Comparison of ENCODE assay signal across 17 cellular contexts in the genomic region with DNA sequence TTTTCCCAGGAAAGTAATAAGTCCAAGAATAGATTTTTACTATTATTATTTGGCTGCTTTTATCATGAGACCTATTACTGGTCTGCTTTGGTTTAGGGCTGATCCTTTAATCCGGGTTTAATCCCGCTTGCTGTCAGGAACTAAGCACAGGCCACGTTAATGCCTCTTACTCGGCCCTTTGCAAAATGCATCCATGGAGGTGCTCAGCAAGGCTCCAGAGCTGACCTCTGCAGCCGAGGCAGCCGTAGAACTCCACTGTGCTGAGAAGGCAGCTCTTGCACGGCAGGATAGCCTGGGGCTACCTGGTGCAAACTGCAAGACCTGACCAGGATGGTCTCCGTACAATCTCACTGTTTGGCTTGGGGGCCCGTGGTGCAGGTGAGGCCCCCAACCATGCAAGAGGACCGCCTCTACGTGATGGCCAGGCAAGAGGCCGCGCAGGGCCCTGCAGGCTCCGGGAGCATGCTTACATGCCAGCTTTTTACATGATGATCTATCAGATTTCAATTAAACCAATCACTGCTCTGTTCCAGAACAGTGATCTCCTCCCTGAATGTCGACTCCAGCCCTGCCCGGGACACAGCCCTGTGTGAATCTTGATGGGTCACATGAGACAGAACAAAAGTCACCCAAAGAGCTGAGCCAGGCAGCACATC. TPM values are rescaled to one million over a fixed set of nuclear protein-coding genes. Genes with fewer than 3 reads are reported as not detected.
"Had no signal": no experiment of that assay in that cellular context is flagged by ENCODE, and none has a peak within 500 bp of the region (broad histone marks: within the 10 kb centered on the region; RNA-seq: fewer than 3 reads in every experiment).

No MANE protein-coding gene starts in this region.

- H3K36me3 ChIP-seq: esophagus squamous epithelium, heart left ventricle, left ventricle myocardium inferior had no signal

- H3K4me3 Mint-ChIP-seq: stimulated activated naive CD8-positive, alpha-beta T cell treated with anti-CD3 and anti-CD28 coated beads, Interleukin-15, amount 100 ng/mL, for 72 hours had no signal

- ATAC-seq: activated CD4-positive, CD25-positive, alpha-beta regulatory T cell treated with anti-CD3 and anti-CD28 coated beads, Interleukin-2, amount 50 U/mL, for 24 hours; activated naive CD4-positive, alpha-beta T cell treated with anti-CD3 and anti-CD28 coated beads, Interleukin-2, amount 50 U/mL, for 72 hours; foreskin keratinocyte; heart left ventricle; stimulated activated naive CD8-positive, alpha-beta T cell treated with anti-CD3 and anti-CD28 coated beads, Interleukin-15, amount 100 ng/mL, for 72 hours had no signal

- DNase-seq: activated effector memory CD4-positive, alpha-beta T cell treated with Interleukin-2 at 50 U/mL for 16 hours; anterior cingulate cortex; esophagus squamous epithelium; foreskin keratinocyte; heart left ventricle; left ventricle myocardium inferior; mesenchymal stem cell; right cardiac atrium; stimulated activated CD4-positive, alpha-beta T cell treated with anti-CD3 and anti-CD28 coated beads, Interleukin-4, amount 100 ng/mL, for 1 hour; stimulated activated CD8-positive, alpha-beta memory T cell treated with anti-CD3 and anti-CD28 coated beads, Interleukin-4, amount 100 ng/mL, for 48 hours; stimulated activated naive CD8-positive, alpha-beta T cell treated with anti-CD3 and anti-CD28 coated beads, Interleukin-15, amount 100 ng/mL, for 72 hours; testis had no signal

- H3K27ac Mint-ChIP-seq: activated naive CD4-positive, alpha-beta T cell treated with anti-CD3 and anti-CD28 coated beads, Interleukin-2, amount 50 U/mL, for 72 hours; stimulated activated naive CD8-positive, alpha-beta T cell treated with anti-CD3 and anti-CD28 coated beads, Interleukin-15, amount 100 ng/mL, for 72 hours had no signal

- H3K4me1 ChIP-seq: heart left ventricle, left ventricle myocardium inferior had no signal

- H3K4me3 ChIP-seq: esophagus squamous epithelium, heart left ventricle, left ventricle myocardium inferior, testis had no signal

- FAIRE-seq: keratinocyte had no signal

- H3K36me3 Mint-ChIP-seq: activated naive CD4-positive, alpha-beta T cell treated with anti-CD3 and anti-CD28 coated beads, Interleukin-2, amount 50 U/mL, for 72 hours had no signal

- H3K9me3 Mint-ChIP-seq: activated naive CD4-positive, alpha-beta T cell treated with anti-CD3 and anti-CD28 coated beads, Interleukin-2, amount 50 U/mL, for 72 hours; stimulated activated naive CD8-positive, alpha-beta T cell treated with anti-CD3 and anti-CD28 coated beads, Interleukin-15, amount 100 ng/mL, for 72 hours had no signal

- H3K27me3 ChIP-seq: esophagus squamous epithelium, foreskin keratinocyte, heart left ventricle, testis had no signal

- H3K9me3 ChIP-seq: esophagus squamous epithelium, heart left ventricle, testis had no signal

- H3K27ac ChIP-seq: esophagus squamous epithelium, foreskin keratinocyte, heart left ventricle, left ventricle myocardium inferior, testis had no signal

RNA-seq across cellular contexts. Expression of a gene that starts 10.4 kb away (rescaled TPM):
- total RNA-seq: activated naive CD4-positive, alpha-beta T cell treated with anti-CD3 and anti-CD28 coated beads, Interleukin-2, amount 50 U/mL, for 72 hours; heart left ventricle; left ventricle myocardium inferior; right cardiac atrium; T-helper 2 cell treated with Interferon-gamma antibody and Interleukin-4, amounts not matched to agents 100 ng/mL and 5 ng/mL, for 36 hours; urinary bladder had no signal

RNA-seq across cellular contexts. Expression of a gene that starts 15.0 kb away (rescaled TPM):
- total RNA-seq: activated naive CD4-positive, alpha-beta T cell treated with anti-CD3 and anti-CD28 coated beads, Interleukin-2, amount 50 U/mL, for 72 hours; heart left ventricle; left ventricle myocardium inferior; right cardiac atrium; T-helper 2 cell treated with Interferon-gamma antibody and Interleukin-4, amounts not matched to agents 100 ng/mL and 5 ng/mL, for 36 hours; urinary bladder had no signal
